1 cellular context compared by ENCODE assay signal in genomic region chr13:113816248-113816924, GRCh38.
TF ChIP-seq lines count a peak whose summit lies in the region.

No MANE protein-coding gene starts in this region.

TF ChIP-seq in GM12878, 131 proteins besides CTCF, POLR2A, EP300 and RAD21:
- TF ChIP-seq MEF2A (IDR thresholded peaks at IDR 0.05; ENCODE audit: insufficient read depth, low read depth, low read length) = no peak
- no peak for TF ChIP-seq BACH1 (IDR thresholded peaks at IDR 0.05; ENCODE audit: borderline replicate concordance)
TF ChIP-seq in GM12878: peak in this region for 0.
